ENCODE assay signal across 15 cellular contexts in the genomic region with DNA sequence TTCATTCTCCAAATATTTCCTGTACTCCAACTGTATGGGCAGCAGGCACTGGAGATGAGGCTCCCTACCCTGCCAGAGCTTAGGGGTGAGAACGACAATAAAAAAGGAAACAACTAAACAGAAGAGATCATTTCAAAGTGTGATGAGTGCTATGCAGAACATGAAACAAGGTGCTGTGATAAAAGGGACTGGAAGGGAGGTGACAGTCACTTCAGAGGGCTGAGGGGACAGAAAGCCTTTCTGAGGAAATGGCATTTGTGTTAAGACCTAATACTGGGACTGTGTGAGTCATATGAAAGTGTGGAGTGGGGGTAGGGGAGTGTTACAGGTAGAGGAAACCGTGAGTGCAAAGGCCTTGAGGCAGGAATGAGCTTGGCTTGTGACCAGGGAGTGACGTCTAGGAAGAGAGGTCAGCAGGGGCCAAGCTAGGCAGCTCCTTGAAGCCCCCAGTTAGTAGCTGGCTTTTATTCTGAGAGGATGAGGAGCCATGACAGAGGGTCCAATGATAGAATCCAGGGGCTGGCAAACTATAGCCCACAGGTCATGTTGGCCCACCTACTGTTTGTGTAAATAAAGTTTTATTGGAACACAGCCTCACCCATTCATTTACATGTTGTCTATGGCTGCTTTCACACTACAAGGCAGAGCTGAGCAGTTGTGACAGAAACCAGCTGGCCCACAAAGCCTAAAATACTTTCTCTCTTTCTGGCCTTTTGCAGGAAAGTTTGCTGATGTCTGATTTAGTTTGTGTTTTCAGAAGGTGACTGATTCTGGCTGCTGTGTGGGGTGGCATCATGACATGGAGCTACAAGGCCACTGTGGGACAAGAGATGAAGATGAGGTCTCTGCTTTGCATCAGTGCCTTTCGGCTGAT. TPM values are rescaled to one million over a fixed set of nuclear protein-coding genes. Genes with fewer than 3 reads are reported as not detected.
DNase-seq lines count a peak whose midpoint lies in the region; ATAC-seq, FAIRE-seq and TF ChIP-seq lines count a peak whose summit lies in the region.
"Had no signal": no experiment of that assay in that cellular context is flagged by ENCODE, and none has a peak within 500 bp of the region (broad histone marks: within the 10 kb centered on the region; RNA-seq: fewer than 3 reads in every experiment).

No MANE protein-coding gene starts in this region.

- H3K9ac ChIP-seq in colonic mucosa (ENCODE audit: low read depth in 2 of 2, low read length in 2 of 2) (peak overlapping the region in 1 of 2 donors; percentile 38), HepG2 (ENCODE audit: insufficient read depth, low read depth, low read length) (no peak overlapping the region)

- POLR2A ChIA-PET in activated CD8-positive, alpha-beta T cell treated with anti-CD3 and anti-CD28 coated beads for 36 hours (lab: Charles Lee): no interaction called here
- POLR2A ChIA-PET in activated CD8-positive, alpha-beta T cell treated with anti-CD3 and anti-CD28 coated beads, Interleukin-2, amount 10 ng/mL, durations not matched to agents 7 days and 5 days (lab: Charles Lee): no interaction called here
- POLR2A ChIA-PET in HepG2 (lab: Yijun Ruan, JAX): no interaction called here

- peak; percentile 84 for ATAC-seq in activated CD8-positive, alpha-beta T cell treated with anti-CD3 and anti-CD28 coated beads for 36 hours
- no peak for ATAC-seq in activated CD8-positive, alpha-beta T cell treated with anti-CD3 and anti-CD28 coated beads, Interleukin-2, amount 10 ng/mL, durations not matched to agents 7 days and 5 days
- ATAC-seq in HepG2 (no peak), HG03469 (IDR thresholded peaks at IDR 0.05; ENCODE audit: unreplicated experiment) (no peak)
- ATAC-seq: A549; activated CD4-positive, CD25-positive, alpha-beta regulatory T cell treated with anti-CD3 and anti-CD28 coated beads, Interleukin-2, amount 50 U/mL, for 24 hours had no signal

- H2AFZ ChIP-seq in HepG2 (ENCODE audit: low read length): no peak overlapping the region

- no peaks in the 10 kb centered on the region for H3K36me3 ChIP-seq in colonic mucosa
- no peaks in the 10 kb centered on the region for H3K36me3 ChIP-seq in HepG2 (replicated peaks in 1 of 2; ENCODE audit: control insufficient read depth in 1 of 2, insufficient read depth in 2 of 2, low read length in 2 of 2)
- H3K36me3 ChIP-seq in thyroid gland: no peaks in the 10 kb centered on the region
- no peaks in the 10 kb centered on the region for H3K36me3 ChIP-seq in HAP-1 (replicated peaks)
- H3K36me3 ChIP-seq: brain microvascular endothelial cell had no signal

- TF ChIP-seq RAD21 in HepG2 (CRISPR knock-in tag; IDR thresholded peaks at IDR 0.05): no peak

- H3K27ac ChIP-seq in colonic mucosa (peak overlapping the region; percentile 78), HepG2 (ENCODE audit: extremely low read length, insufficient read depth, low read length) (no peak overlapping the region), thyroid gland (peak overlapping the region; percentile 80 to 92 (median 88))
- H3K27ac ChIP-seq: A549, brain microvascular endothelial cell had no signal

- TF ChIP-seq CTCF in activated CD8-positive, alpha-beta T cell treated with anti-CD3 and anti-CD28 coated beads for 36 hours (IDR thresholded peaks at IDR 0.05): no peak
- no peak for TF ChIP-seq CTCF in colonic mucosa (IDR thresholded peaks at IDR 0.05)
- TF ChIP-seq CTCF in HepG2 (CRISPR knock-in tag; IDR thresholded peaks at IDR 0.05): no peak
- TF ChIP-seq CTCF in thyroid gland (IDR thresholded peaks at IDR 0.05): no peak

- no peaks in the 10 kb centered on the region for H3K9me3 ChIP-seq in colonic mucosa
- H3K9me3 ChIP-seq in HepG2 (ENCODE audit: low read length): peaks cover 9% of the 10 kb centered on the region; the same call in 1 of the 2 replicates
- H3K9me3 ChIP-seq in thyroid gland: no peaks in the 10 kb centered on the region
- H3K9me3 ChIP-seq in HAP-1: no peaks in the 10 kb centered on the region; the same call in 1 of the 2 replicates

- intact Hi-C loops in activated CD8-positive, alpha-beta T cell treated with anti-CD3 and anti-CD28 coated beads for 36 hours (cut with micrococcal nuclease): no loop called here
- intact Hi-C loops in colonic mucosa (cut with DNase I): no loop called here
- intact Hi-C loops in HepG2 (cut with micrococcal nuclease; ENCODE audit: unreplicated experiment): no loop called here
- intact Hi-C loops in thyroid gland (cut with DNase I): no loop called here

- no peak overlapping the region for H3K4me2 ChIP-seq in HepG2 (ENCODE audit: low read depth, low read length)
- H3K4me2 ChIP-seq: A549 had no signal

- no peak for TF ChIP-seq POLR2A in HepG2 (IDR thresholded peaks at IDR 0.05; ENCODE audit: insufficient read depth in 1 of 2, low read depth in 2 of 2, low read length in 2 of 2)
- no peak for TF ChIP-seq POLR2A in thyroid gland (IDR thresholded peaks at IDR 0.05)

- no TSS peak for BruUV-seq in HepG2 (replicated peaks; lab: Mats Ljungman, UMichigan)

- no peaks in the 10 kb centered on the region for H3K79me2 ChIP-seq in HepG2 (ENCODE audit: insufficient read depth, low read length)

- H3K4me3 Mint-ChIP-seq in activated CD8-positive, alpha-beta T cell treated with anti-CD3 and anti-CD28 coated beads for 36 hours: no peak overlapping the region
- no peak overlapping the region for H3K4me3 Mint-ChIP-seq in activated CD8-positive, alpha-beta T cell treated with anti-CD3 and anti-CD28 coated beads, Interleukin-2, amount 10 ng/mL, durations not matched to agents 7 days and 5 days

- peaks cover 8% of the 10 kb centered on the region for H3K4me1 Mint-ChIP-seq in activated CD8-positive, alpha-beta T cell treated with anti-CD3 and anti-CD28 coated beads for 36 hours (ENCODE audit: low read depth)
- H3K4me1 Mint-ChIP-seq in activated CD8-positive, alpha-beta T cell treated with anti-CD3 and anti-CD28 coated beads, Interleukin-2, amount 10 ng/mL, durations not matched to agents 7 days and 5 days (ENCODE audit: low read depth): peaks cover 11% of the 10 kb centered on the region

- FAIRE-seq in HepG2 (lab: Jason Lieb, UNC): no peak
- FAIRE-seq: A549 had no signal

- no peaks in the 10 kb centered on the region for H3K4me1 ChIP-seq in colonic mucosa
- peaks cover 15% of the 10 kb centered on the region for H3K4me1 ChIP-seq in HepG2 (ENCODE audit: insufficient read depth, low read length)
- peaks cover 42 to 69% of the 10 kb centered on the region in 2 donors for H3K4me1 ChIP-seq in thyroid gland
- H3K4me1 ChIP-seq in HAP-1: no peaks in the 10 kb centered on the region
- H3K4me1 ChIP-seq: A549 had no signal

- no peaks in the 10 kb centered on the region for H4K20me1 ChIP-seq in HepG2 (ENCODE audit: insufficient read depth, low read length)

- H3K9me3 Mint-ChIP-seq in activated CD8-positive, alpha-beta T cell treated with anti-CD3 and anti-CD28 coated beads for 36 hours: peaks cover 4% of the 10 kb centered on the region
- H3K9me3 Mint-ChIP-seq in activated CD8-positive, alpha-beta T cell treated with anti-CD3 and anti-CD28 coated beads, Interleukin-2, amount 10 ng/mL, durations not matched to agents 7 days and 5 days (ENCODE audit: insufficient read depth): peaks cover 3% of the 10 kb centered on the region

- peaks cover 3% of the 10 kb centered on the region for H3K36me3 Mint-ChIP-seq in activated CD8-positive, alpha-beta T cell treated with anti-CD3 and anti-CD28 coated beads for 36 hours (ENCODE audit: low read depth)
- H3K36me3 Mint-ChIP-seq in activated CD8-positive, alpha-beta T cell treated with anti-CD3 and anti-CD28 coated beads, Interleukin-2, amount 10 ng/mL, durations not matched to agents 7 days and 5 days (ENCODE audit: low read depth): peaks cover 3% of the 10 kb centered on the region

- H3K4me3 ChIP-seq in colonic mucosa (no peak overlapping the region), HepG2 (replicated peaks in 1 of 3; ENCODE audit: insufficient read depth in 1 of 3, low read depth in 2 of 3, low read length in 3 of 3) (no peak overlapping the region), thyroid gland (replicated peaks in 1 of 3) (no peak overlapping the region), HAP-1 (no peak overlapping the region)
- H3K4me3 ChIP-seq: A549 had no signal

- no peak overlapping the region for H3K27ac Mint-ChIP-seq in activated CD8-positive, alpha-beta T cell treated with anti-CD3 and anti-CD28 coated beads for 36 hours
- H3K27ac Mint-ChIP-seq in activated CD8-positive, alpha-beta T cell treated with anti-CD3 and anti-CD28 coated beads, Interleukin-2, amount 10 ng/mL, durations not matched to agents 7 days and 5 days: no peak overlapping the region
- H3K27ac Mint-ChIP-seq: IgD-negative memory B cell had no signal

- 18% methylated on average over 4 of the region's 4 CpGs for WGBS in HepG2 (ENCODE audit: low lambda C conversion rate)
- 54 to 58% methylated on average over 4 of the region's 4 CpGs for WGBS in thyroid gland, 2 donors

- peaks cover 27% of the 10 kb centered on the region for H3K27me3 Mint-ChIP-seq in activated CD8-positive, alpha-beta T cell treated with anti-CD3 and anti-CD28 coated beads for 36 hours
- peaks cover 30% of the 10 kb centered on the region for H3K27me3 Mint-ChIP-seq in activated CD8-positive, alpha-beta T cell treated with anti-CD3 and anti-CD28 coated beads, Interleukin-2, amount 10 ng/mL, durations not matched to agents 7 days and 5 days (ENCODE audit: low read depth)

- DNase-seq in activated CD8-positive, alpha-beta T cell treated with anti-CD3 and anti-CD28 coated beads for 36 hours: peak; percentile 17
- no peak for DNase-seq in activated CD8-positive, alpha-beta T cell treated with anti-CD3 and anti-CD28 coated beads, Interleukin-2, amount 10 ng/mL, durations not matched to agents 7 days and 5 days
- DNase-seq in colonic mucosa: peak; percentile 86
- DNase-seq in HepG2 (ENCODE audit: low spot score): no peak
- peak in 1 of 2 donors; percentile 30 for DNase-seq in thyroid gland
- DNase-seq in SIG-M5 (lab: John Stamatoyannopoulos, UW): no peak
- no peak for DNase-seq in HAP-1 (ENCODE audit: low spot score in 2 of 2)
- DNase-seq: activated effector memory CD4-positive, alpha-beta T cell treated with anti-CD3 and anti-CD28 coated beads, Interleukin-2, amount 50 U/mL, for 16 hours; brain microvascular endothelial cell; NCI-H1436; NCI-H774 had no signal

- in situ Hi-C loops in HepG2 (cut with HindIII; ENCODE audit: extremely low pct_ligation_motif_present, low pct_unique_long_range_greater_than_20kb): no loop called here
- in situ Hi-C loops in HAP-1 (cut with MboI; ENCODE audit: low sequenced_read_pairs): loop anchor here (25.0 kb wide), 1 partner anchor 677 kb away; no protein-coding TSS in a partner anchor

- H3K27me3 ChIP-seq in colonic mucosa: no peaks in the 10 kb centered on the region
- peaks cover 0 to 6% of the 10 kb centered on the region in 2 experiments; a peak in 1 of 5 replicates for H3K27me3 ChIP-seq in HepG2 (ENCODE audit: control insufficient read depth in 1 of 2, insufficient read depth in 2 of 2, low read length in 2 of 2)
- no peaks in the 10 kb centered on the region for H3K27me3 ChIP-seq in thyroid gland
- 0 out of 2 replicates have a peak, but pooled peaks cover 2% of the 10 kb centered on the region for H3K27me3 ChIP-seq in HAP-1 (ENCODE audit: low read depth)
- H3K27me3 ChIP-seq: brain microvascular endothelial cell had no signal

- CTCF ChIA-PET in activated CD8-positive, alpha-beta T cell treated with anti-CD3 and anti-CD28 coated beads for 36 hours (lab: Charles Lee): interaction anchor here (3.9 kb wide), 1 partner anchor 31 kb away, joined by 24 read pairs; no protein-coding TSS in a partner anchor
- CTCF ChIA-PET in activated CD8-positive, alpha-beta T cell treated with anti-CD3 and anti-CD28 coated beads, Interleukin-2, amount 10 ng/mL, durations not matched to agents 7 days and 5 days (lab: Charles Lee): interaction anchor here (1.1 to 1.4 kb wide), 2 partner anchors 32 to 339 kb away, joined by 4 to 5 read pairs; no protein-coding TSS in a partner anchor
- CTCF ChIA-PET in HepG2 (lab: Yijun Ruan, JAX; ENCODE audit: low intra/inter-chr PET ratio, low total read pairs): no interaction called here

- TF ChIP-seq EP300 in HepG2 (IDR thresholded peaks at IDR 0.05; ENCODE audit: low read depth in 2 of 2, low read length in 2 of 2): no peak
- TF ChIP-seq EP300 in HepG2 (CRISPR knock-in tag; IDR thresholded peaks at IDR 0.05; ENCODE audit: borderline replicate concordance): no peak

RNA-seq across cellular contexts. Expression of gene LSM3, which starts 56.6 kb away (rescaled TPM):
- total RNA-seq in activated CD8-positive, alpha-beta T cell treated with anti-CD3 and anti-CD28 coated beads for 36 hours: 10 to 100 TPM; 20.0 to 20.5 TPM
- 10 to 100 TPM; 19.2 to 20.2 TPM for total RNA-seq in activated CD8-positive, alpha-beta T cell treated with anti-CD3 and anti-CD28 coated beads, Interleukin-2, amount 10 ng/mL, durations not matched to agents 7 days and 5 days
- total RNA-seq in colonic mucosa (10 to 100 TPM; 12.4 to 16.4 TPM), HepG2 (2016; rRNA removed; fragmentation: Illumina TruSeq; extraction: Trizol) (19.4 and 28.7 TPM in 2 replicates), thyroid gland (10 to 100 TPM in 3 of 4 donors, 1 to 10 TPM in 1; 9.9 to 15.6 (median 15.3) TPM)
- total RNA-seq in HepG2 (2016; cell fraction: cytosol; rRNA removed; fragmentation: Illumina TruSeq; extraction: Trizol; ENCODE audit: low read depth): 9.0 and 9.3 TPM in 2 replicates
- 20.1 and 30.7 TPM in 2 replicates for total RNA-seq in HepG2 (2016; cell fraction: insoluble cytoplasmic fraction; rRNA removed; fragmentation: Illumina TruSeq; extraction: Trizol)
- total RNA-seq in HepG2 (2016; cell fraction: membrane; rRNA removed; fragmentation: Illumina TruSeq; extraction: Trizol): 15.0 and 16.0 TPM in 2 replicates
- total RNA-seq in HepG2 (2016; cell fraction: nucleus; rRNA removed; fragmentation: Illumina TruSeq; extraction: Trizol): 8.0 and 8.6 TPM in 2 replicates
- polyA plus RNA-seq in HepG2 (2011; rRNA removed): 2.8 and 5.1 TPM in 2 replicates
- polyA plus RNA-seq in HepG2 (2011; cell fraction: cytosol; rRNA removed): 1.7 and 2.5 TPM in 2 replicates
- 1.0 and 1.2 TPM in 2 replicates for polyA plus RNA-seq in HepG2 (2011; cell fraction: nucleus; rRNA removed)
- polyA plus RNA-seq in HepG2 (2012): 6.7 and 14.3 TPM in 2 replicates
- 11.3 and 14.2 TPM in 2 replicates for polyA plus RNA-seq in HepG2 (2016; cell fraction: cytosol; fragmentation: Illumina TruSeq; extraction: Trizol; ENCODE audit: low read depth)
- 33.0 and 38.8 TPM in 2 replicates for polyA plus RNA-seq in HepG2 (2016; cell fraction: insoluble cytoplasmic fraction; fragmentation: Illumina TruSeq; extraction: Trizol; ENCODE audit: low read depth)
- 15.2 and 17.8 TPM in 2 replicates for polyA plus RNA-seq in HepG2 (2016; cell fraction: membrane; fragmentation: Illumina TruSeq; extraction: Trizol; ENCODE audit: low read depth)
- 12.2 and 14.0 TPM in 2 replicates for polyA plus RNA-seq in HepG2 (2016; cell fraction: nucleus; fragmentation: Illumina TruSeq; extraction: Trizol; ENCODE audit: insufficient read depth, low read depth)
- polyA minus RNA-seq in HepG2 (2011; rRNA and poly(A)+ RNA removed; ENCODE audit: low replicate concordance): 1.8 and 3.7 TPM in 2 replicates
- polyA minus RNA-seq in HepG2 (2011; cell fraction: cytosol; rRNA and poly(A)+ RNA removed): 1.1 and 1.2 TPM in 2 replicates
- polyA minus RNA-seq in HepG2 (2011; cell fraction: nucleus; rRNA and poly(A)+ RNA removed): 6.7 and 7.2 TPM in 2 replicates

RNA-seq across cellular contexts. Expression of gene XPC, which starts 56.8 kb away (rescaled TPM):
- 10 to 100 TPM; 23.5 to 24.8 TPM for total RNA-seq in activated CD8-positive, alpha-beta T cell treated with anti-CD3 and anti-CD28 coated beads for 36 hours
- total RNA-seq in activated CD8-positive, alpha-beta T cell treated with anti-CD3 and anti-CD28 coated beads, Interleukin-2, amount 10 ng/mL, durations not matched to agents 7 days and 5 days: 10 to 100 TPM; 29.4 to 31.6 TPM
- 10 to 100 TPM; 14.7 to 23.3 TPM for total RNA-seq in colonic mucosa
- total RNA-seq in HepG2 (2016; rRNA removed; fragmentation: Illumina TruSeq; extraction: Trizol): 19.2 and 24.1 TPM in 2 replicates
- total RNA-seq in HepG2 (2016; cell fraction: cytosol; rRNA removed; fragmentation: Illumina TruSeq; extraction: Trizol; ENCODE audit: low read depth): 3.7 and 5.6 TPM in 2 replicates
- 17.3 and 22.5 TPM in 2 replicates for total RNA-seq in HepG2 (2016; cell fraction: insoluble cytoplasmic fraction; rRNA removed; fragmentation: Illumina TruSeq; extraction: Trizol)
- 5.4 and 7.1 TPM in 2 replicates for total RNA-seq in HepG2 (2016; cell fraction: membrane; rRNA removed; fragmentation: Illumina TruSeq; extraction: Trizol)
- 29.8 and 32.0 TPM in 2 replicates for total RNA-seq in HepG2 (2016; cell fraction: nucleus; rRNA removed; fragmentation: Illumina TruSeq; extraction: Trizol)
- polyA plus RNA-seq in HepG2 (2011; rRNA removed): 9.4 and 13.5 TPM in 2 replicates
- polyA plus RNA-seq in HepG2 (2011; cell fraction: cytosol; rRNA removed): 5.6 and 7.4 TPM in 2 replicates
- 40.8 and 46.3 TPM in 2 replicates for polyA plus RNA-seq in HepG2 (2011; cell fraction: nucleus; rRNA removed)
- polyA plus RNA-seq in HepG2 (2012): 20.6 and 22.0 TPM in 2 replicates
- polyA plus RNA-seq in HepG2 (2016; cell fraction: cytosol; fragmentation: Illumina TruSeq; extraction: Trizol; ENCODE audit: low read depth): 0.59 and 0.94 TPM in 2 replicates
- polyA plus RNA-seq in HepG2 (2016; cell fraction: insoluble cytoplasmic fraction; fragmentation: Illumina TruSeq; extraction: Trizol; ENCODE audit: low read depth): 13.8 and 16.6 TPM in 2 replicates
- 1.5 and 1.9 TPM in 2 replicates for polyA plus RNA-seq in HepG2 (2016; cell fraction: membrane; fragmentation: Illumina TruSeq; extraction: Trizol; ENCODE audit: low read depth)
- 38.7 and 40.3 TPM in 2 replicates for polyA plus RNA-seq in HepG2 (2016; cell fraction: nucleus; fragmentation: Illumina TruSeq; extraction: Trizol; ENCODE audit: insufficient read depth, low read depth)
- 12.4 and 15.1 TPM in 2 replicates for polyA minus RNA-seq in HepG2 (2011; rRNA and poly(A)+ RNA removed; ENCODE audit: low replicate concordance)
- polyA minus RNA-seq in HepG2 (2011; cell fraction: cytosol; rRNA and poly(A)+ RNA removed): 7.6 and 8.9 TPM in 2 replicates
- 38.9 and 54.2 TPM in 2 replicates for polyA minus RNA-seq in HepG2 (2011; cell fraction: nucleus; rRNA and poly(A)+ RNA removed)
- total RNA-seq in thyroid gland: 10 to 100 TPM; 53.4 to 69.3 (median 60.8) TPM

Comparison
In these comparisons a context has a peak if more than half of its experiments do, and no peak if none do; other contexts are left out.
1. DNase-seq: peak in activated CD8-positive, alpha-beta T cell treated with anti-CD3 and anti-CD28 coated beads for 36 hours (single experiment) and colonic mucosa (single experiment); none in activated CD8-positive, alpha-beta T cell treated with anti-CD3 and anti-CD28 coated beads, Interleukin-2, amount 10 ng/mL, durations not matched to agents 7 days and 5 days (single experiment), HepG2 (single experiment), SIG-M5 (single experiment) and HAP-1 (0 of 2).